ENCODE assay signal across 24 cellular contexts in genomic region chrX:122219226-122219625, GRCh38.
"Had no signal": no experiment of that assay in that cellular context is flagged by ENCODE, and none has a peak within 500 bp of the region (broad histone marks: within the 10 kb centered on the region; RNA-seq: fewer than 3 reads in every experiment).

No MANE protein-coding gene starts in this region.

- H3K36me3 ChIP-seq: heart right ventricle, left lung, lower lobe of right lung, tibial nerve, WERI-Rb-1 had no signal

- H3K9me3 ChIP-seq: heart right ventricle, left lung, lower lobe of right lung, tibial nerve had no signal

- H3K4me1 Mint-ChIP-seq: activated naive CD8-positive, alpha-beta T cell treated with anti-CD3 and anti-CD28 coated beads for 36 hours; central memory CD8-positive, alpha-beta T cell; natural killer cell had no signal

- H3K36me3 Mint-ChIP-seq: activated CD4-positive, alpha-beta memory T cell treated with anti-CD3 and anti-CD28 coated beads for 36 hours; activated naive CD8-positive, alpha-beta T cell treated with anti-CD3 and anti-CD28 coated beads for 36 hours; natural killer cell had no signal

- H3K27ac ChIP-seq: heart right ventricle, left lung, lower lobe of right lung, tibial nerve, WERI-Rb-1 had no signal

- H3K27me3 ChIP-seq: left lung had no signal

- H3K27ac Mint-ChIP-seq: activated CD4-positive, alpha-beta memory T cell treated with anti-CD3 and anti-CD28 coated beads for 36 hours; activated naive CD4-positive, alpha-beta T cell treated with anti-CD3 and anti-CD28 coated beads for 36 hours; activated naive CD8-positive, alpha-beta T cell treated with anti-CD3 and anti-CD28 coated beads for 36 hours; activated T-helper 1 cell treated with anti-CD3 and anti-CD28 coated beads, Interleukin-12 subunit alpha, Interleukin-12 subunit beta, Interleukin-2, Interleukin-4 antibody, amounts not matched to agents 30 ng/mL and 10 ng/mL and 1 ng/mL, durations not matched to agents 14 hours and 24 hours and 36 hours; natural killer cell; T-helper 1 cell treated with Interleukin-12 subunit alpha and Interleukin-12 subunit beta and Interleukin-4 antibody, amounts not matched to agents 30 μg/mL and 1 μg/mL, for 36 hours had no signal

- H3K9me3 Mint-ChIP-seq: activated naive CD4-positive, alpha-beta T cell treated with anti-CD3 and anti-CD28 coated beads for 36 hours; activated T-helper 1 cell treated with anti-CD3 and anti-CD28 coated beads, Interleukin-12 subunit alpha, Interleukin-12 subunit beta, Interleukin-2, Interleukin-4 antibody, amounts not matched to agents 30 ng/mL and 10 ng/mL and 1 ng/mL, durations not matched to agents 14 hours and 24 hours and 36 hours; central memory CD8-positive, alpha-beta T cell; T-helper 1 cell treated with Interleukin-12 subunit alpha and Interleukin-12 subunit beta and Interleukin-4 antibody, amounts not matched to agents 30 μg/mL and 1 μg/mL, for 36 hours had no signal

- H3K4me3 Mint-ChIP-seq: activated CD4-positive, alpha-beta memory T cell treated with anti-CD3 and anti-CD28 coated beads for 36 hours; activated naive CD4-positive, alpha-beta T cell treated with anti-CD3 and anti-CD28 coated beads for 36 hours; activated naive CD8-positive, alpha-beta T cell treated with anti-CD3 and anti-CD28 coated beads for 36 hours; activated T-helper 1 cell treated with anti-CD3 and anti-CD28 coated beads, Interleukin-12 subunit alpha, Interleukin-12 subunit beta, Interleukin-2, Interleukin-4 antibody, amounts not matched to agents 30 ng/mL and 10 ng/mL and 1 ng/mL, durations not matched to agents 14 hours and 24 hours and 36 hours; central memory CD8-positive, alpha-beta T cell; natural killer cell; T-helper 1 cell treated with Interleukin-12 subunit alpha and Interleukin-12 subunit beta and Interleukin-4 antibody, amounts not matched to agents 30 μg/mL and 1 μg/mL, for 36 hours had no signal

- H3K27me3 Mint-ChIP-seq: activated naive CD8-positive, alpha-beta T cell treated with anti-CD3 and anti-CD28 coated beads for 36 hours had no signal

- H3K4me1 ChIP-seq: heart right ventricle, left lung, lower lobe of right lung, tibial nerve had no signal

- ATAC-seq: activated CD4-positive, CD25-positive, alpha-beta regulatory T cell treated with anti-CD3 and anti-CD28 coated beads, Interleukin-2, amount 50 U/mL, for 24 hours; heart right ventricle; left lung; lower lobe of right lung; natural killer cell; right cardiac atrium had no signal

- DNase-seq: activated CD4-positive, alpha-beta memory T cell treated with anti-CD3 and anti-CD28 coated beads for 36 hours; activated CD4-positive, alpha-beta T cell treated with anti-CD3 and anti-CD28 coated beads for 48 hours; activated CD8-positive, alpha-beta memory T cell treated with anti-CD3 and anti-CD28 coated beads, Interleukin-2, amount 50 U/mL, for 4 hours; activated effector memory CD4-positive, alpha-beta T cell treated with anti-CD3 and anti-CD28 coated beads, Interleukin-2, amount 50 U/mL, for 16 hours; activated naive CD4-positive, alpha-beta T cell treated with anti-CD3 and anti-CD28 coated beads for 36 hours; activated naive CD8-positive, alpha-beta T cell treated with anti-CD3 and anti-CD28 coated beads for 36 hours; activated T-cell treated with anti-CD3 and anti-CD28 coated beads, Interleukin-2, amount 50 U/mL, for 1 hour; dermis blood vessel endothelial cell; effector CD4-positive, alpha-beta T cell; heart right ventricle; left lung; lower lobe of right lung; mesendoderm; natural killer cell; posterior cingulate gyrus; right cardiac atrium; stimulated activated naive CD4-positive, alpha-beta T cell treated with Interleukin-2 at 50 U/mL for 16 hours; T-helper 9 cell; WERI-Rb-1 had no signal

- H3K4me3 ChIP-seq: heart right ventricle, left lung, lower lobe of right lung, tibial nerve had no signal
